ENCODE assay signal across 11 cellular contexts in genomic region chr2:201057089-201057499, GRCh38. TPM values are rescaled to one million over a fixed set of nuclear protein-coding genes. Genes with fewer than 3 reads are reported as not detected.
DNase-seq lines count a peak whose midpoint lies in the region; ATAC-seq and TF ChIP-seq lines count a peak whose summit lies in the region.
"Had no signal": no experiment of that assay in that cellular context is flagged by ENCODE, and none has a peak within 500 bp of the region (broad histone marks: within the 10 kb centered on the region; RNA-seq: fewer than 3 reads in every experiment).

No MANE protein-coding gene starts in this region.

- H3K27me3 Mint-ChIP-seq in HFFc6 (ENCODE audit: insufficient read depth) = no peaks in the 10 kb centered on the region; the same call in 1 of the 2 replicates

- H3K27ac ChIP-seq in VCaP (peak overlapping the region; percentile 46), psoas muscle (peak overlapping the region; percentile 60), substantia nigra (ENCODE audit: low read depth, low read length, poor library complexity, severe bottlenecking) (no peak overlapping the region)
- H3K27ac ChIP-seq: thoracic aorta had no signal

- H3K9me3 ChIP-seq in psoas muscle = no peaks in the 10 kb centered on the region
- H3K9me3 ChIP-seq: thoracic aorta had no signal

- H3K4me3 ChIP-seq in fibroblast of villous mesenchyme (ENCODE audit: low read depth, low read length) = no peak overlapping the region
- H3K4me3 ChIP-seq in psoas muscle = peak overlapping the region; percentile 4
- H3K4me3 ChIP-seq: thoracic aorta had no signal

- H3K4me1 ChIP-seq in psoas muscle = peaks cover 20% of the 10 kb centered on the region

- peak; percentile 57 to 85 (median 72) for ATAC-seq in psoas muscle

- 13 to 33% (median 18%) methylated on average over 2 of the region's 2 CpGs for WGBS in psoas muscle, 3 donors

- no peak overlapping the region for H3K4me3 Mint-ChIP-seq in HFFc6

- intact Hi-C loops in psoas muscle (cut with DNase I) = no loop called here

- H3K9me3 Mint-ChIP-seq in HFFc6 = no peaks in the 10 kb centered on the region

- DNase-seq in HFFc6 (peak; percentile 42), fibroblast of villous mesenchyme (ENCODE audit: low read depth) (peak; percentile 74), psoas muscle (no peak), NCI-H2196 (lab: John Stamatoyannopoulos, UW; ENCODE audit: unreplicated experiment) (no peak), substantia nigra (lab: John Stamatoyannopoulos, UW) (no peak)
- no peak for DNase-seq in stimulated activated CD4-positive, alpha-beta T cell treated with anti-CD3 and anti-CD28 coated beads, Interleukin-1b, Interleukin-23, amount 100 ng/mL, for 48 hours
- DNase-seq in activated CD4-positive, alpha-beta T cell treated with anti-CD3 and anti-CD28 coated beads for 1 hour = no peak
- DNase-seq: COR-L47, NCI-H1092 treated with DMSO at 0.1 percent for 48 hours had no signal

- H3K36me3 Mint-ChIP-seq in HFFc6 (ENCODE audit: low read depth) = no peaks in the 10 kb centered on the region; the same call in 1 of the 2 replicates

- H3K27ac Mint-ChIP-seq in HFFc6 = peak overlapping the region; percentile 62

- peaks cover 23% of the 10 kb centered on the region for H3K4me1 Mint-ChIP-seq in HFFc6 (ENCODE audit: low read depth)

- TF ChIP-seq CTCF in HFFc6 (IDR thresholded peaks at IDR 0.05) (no peak), VCaP (conservative IDR thresholded peaks at IDR 0.05) (no peak), fibroblast of villous mesenchyme (IDR thresholded peaks at IDR 0.05; ENCODE audit: insufficient read depth, low read depth, low read length) (no peak), psoas muscle (IDR thresholded peaks at IDR 0.05) (no peak)

- no peaks in the 10 kb centered on the region for H3K27me3 ChIP-seq in psoas muscle (ENCODE audit: insufficient read depth in 3 of 3, low read length in 2 of 3)

- H3K36me3 ChIP-seq in psoas muscle (ENCODE audit: insufficient read depth in 1 of 2, low read depth in 1 of 2) = peaks cover 0 to 29% of the 10 kb centered on the region in 2 donors
- H3K36me3 ChIP-seq: thoracic aorta had no signal

RNA-seq across cellular contexts. Expression of gene HYCC2, which starts 14.4 kb away (rescaled TPM):
- 10 to 100 TPM; 12.1 to 17.6 (median 13.5) TPM for total RNA-seq in HFFc6 (2021; fragmentation: NEBNext Ultra II Directional; extraction: Animal tissue kit (Norgen Biotek cat#: 25700))
- total RNA-seq in fibroblast of villous mesenchyme (11.3 and 17.7 TPM in 2 replicates), psoas muscle (1 to 10 TPM; 7.6 to 8.6 (median 8.1) TPM)
- polyA plus RNA-seq in psoas muscle = 1 to 10 TPM; 1.7 to 5.2 (median 2.1) TPM

RNA-seq across cellular contexts. Expression of gene NDUFB3, which starts 14.7 kb away (rescaled TPM):
- 100 to 1,000 TPM; 132 to 167 (median 151) TPM for total RNA-seq in HFFc6 (2021; fragmentation: NEBNext Ultra II Directional; extraction: Animal tissue kit (Norgen Biotek cat#: 25700))
- 44.1 and 54.0 TPM in 2 replicates for total RNA-seq in fibroblast of villous mesenchyme
- total RNA-seq in psoas muscle = 100 to 1,000 TPM; 188 to 271 (median 261) TPM
- 100 to 1,000 TPM; 200 to 255 (median 202) TPM for polyA plus RNA-seq in psoas muscle

RNA-seq across cellular contexts. Expression of gene CFLAR, which starts 58.9 kb away (rescaled TPM):
- total RNA-seq in HFFc6 (2021; fragmentation: NEBNext Ultra II Directional; extraction: Animal tissue kit (Norgen Biotek cat#: 25700)) = 10 to 100 TPM; 56.0 to 65.1 (median 59.1) TPM
- total RNA-seq in fibroblast of villous mesenchyme (65.1 and 143 TPM in 2 replicates), psoas muscle (100 to 1,000 TPM; 180 to 358 (median 346) TPM)
- polyA plus RNA-seq in psoas muscle = 100 to 1,000 TPM in 2 of 3 donors, 10 to 100 TPM in 1; 84.7 to 340 (median 239) TPM

Comparison
In these comparisons a context has a peak if more than half of its experiments do, and no peak if none do; other contexts are left out.
1. DNase-seq: peak in HFFc6 (single experiment) and fibroblast of villous mesenchyme (single experiment); none in psoas muscle (0 of 2), stimulated activated CD4-positive, alpha-beta T cell treated with anti-CD3 and anti-CD28 coated beads, Interleukin-1b, Interleukin-23, amount 100 ng/mL, for 48 hours (single experiment), activated CD4-positive, alpha-beta T cell treated with anti-CD3 and anti-CD28 coated beads for 1 hour (single experiment), NCI-H2196 (single experiment) and substantia nigra (0 of 49).